In genomic region chr9:91359734-91360470, GRCh38 we compare ENCODE assay signal across 9 cellular contexts. TPM values are rescaled to one million over a fixed set of nuclear protein-coding genes. Genes with fewer than 3 reads are reported as not detected.
DNase-seq lines count a peak whose midpoint lies in the region; ATAC-seq and TF ChIP-seq lines count a peak whose summit lies in the region.
"Had no signal": no experiment of that assay in that cellular context is flagged by ENCODE, and none has a peak within 500 bp of the region (broad histone marks: within the 10 kb centered on the region; RNA-seq: fewer than 3 reads in every experiment).

No MANE protein-coding gene starts in this region.

- ATAC-seq in naive thymus-derived CD4-positive, alpha-beta T cell, result no peak
- ATAC-seq in left colon (no peak), HG03280 (IDR thresholded peaks at IDR 0.05; ENCODE audit: unreplicated experiment) (no peak)

- no peaks in the 10 kb centered on the region for H3K9me3 ChIP-seq in mammary epithelial cell (replicated peaks; ENCODE audit: insufficient read depth, low read length)
- no peaks in the 10 kb centered on the region for H3K9me3 ChIP-seq in naive thymus-derived CD4-positive, alpha-beta T cell (ENCODE audit: control insufficient read depth in 2 of 3, low read length in 3 of 3)
- no peaks in the 10 kb centered on the region for H3K9me3 ChIP-seq in SJCRH30 (replicated peaks)

- H3K27ac ChIP-seq in mammary epithelial cell (ENCODE audit: insufficient read depth, low read depth, low read length), result no peak overlapping the region
- H3K27ac ChIP-seq in naive thymus-derived CD4-positive, alpha-beta T cell (ENCODE audit: low read depth, low read length), result no peak overlapping the region
- H3K27ac ChIP-seq in SJCRH30, result no peak overlapping the region

- CTCF ChIA-PET in BJ (lab: Yijun Ruan, JAX) (no interaction called here), mammary epithelial cell (lab: Charles Lee; ENCODE audit: low non-redundant PET) (no interaction called here)
- CTCF ChIA-PET in naive thymus-derived CD4-positive, alpha-beta T cell (lab: Charles Lee), result no interaction called here

- H3K4me1 ChIP-seq in mammary epithelial cell (ENCODE audit: insufficient read depth, low read length), result peaks cover 14% of the 10 kb centered on the region
- H3K4me1 ChIP-seq in naive thymus-derived CD4-positive, alpha-beta T cell (ENCODE audit: control insufficient read depth in 2 of 2, insufficient read depth in 2 of 2, low read length in 2 of 2), result peaks cover 9 to 18% of the 10 kb centered on the region in 2 donors
- H3K4me1 ChIP-seq in SJCRH30, result no peaks in the 10 kb centered on the region

- intact Hi-C loops in mammary epithelial cell (cut with micrococcal nuclease) (loop anchor here (5.0 kb wide), 1 partner anchor 258 kb away; no protein-coding TSS in a partner anchor), left colon (cut with DNase I, micrococcal nuclease) (loop anchor here in 1 of 2 donors (5.0 kb wide), 1 partner anchor 52 kb away; no protein-coding TSS in a partner anchor)
- intact Hi-C loops in naive thymus-derived CD4-positive, alpha-beta T cell (cut with micrococcal nuclease), result loop anchor here (1.0 to 10.0 kb wide), 7 partner anchors 10 to 1895 kb away; no protein-coding TSS in a partner anchor

- no peaks in the 10 kb centered on the region for H3K27me3 ChIP-seq in BJ (ENCODE audit: control insufficient read depth, insufficient read depth, low read length)
- H3K27me3 ChIP-seq in mammary epithelial cell (ENCODE audit: insufficient read depth, low read length), result no peaks in the 10 kb centered on the region
- no peaks in the 10 kb centered on the region for H3K27me3 ChIP-seq in naive thymus-derived CD4-positive, alpha-beta T cell (ENCODE audit: control insufficient read depth in 2 of 2, insufficient read depth in 2 of 2, low read length in 2 of 2)
- no peaks in the 10 kb centered on the region for H3K27me3 ChIP-seq in SJCRH30

- POLR2A ChIA-PET in BJ (lab: Charles Lee), result no interaction called here
- POLR2A ChIA-PET in naive thymus-derived CD4-positive, alpha-beta T cell (lab: Charles Lee), result interaction anchor here (0.7 to 1.3 kb wide), 2 partner anchors 67 to 135 kb away, joined by 3 read pairs; no protein-coding TSS in a partner anchor

- peaks cover 11% of the 10 kb centered on the region for H3K36me3 Mint-ChIP-seq in IgD-negative memory B cell
- H3K36me3 Mint-ChIP-seq in naive thymus-derived CD4-positive, alpha-beta T cell, result peaks cover 0 to 26% (median 17%) of the 10 kb centered on the region in 5 donors

- peaks cover 26 to 34% (median 32%) of the 10 kb centered on the region in 3 donors for H3K4me1 Mint-ChIP-seq in IgD-negative memory B cell
- peaks cover 38 to 68% (median 62%) of the 10 kb centered on the region in 7 donors for H3K4me1 Mint-ChIP-seq in naive thymus-derived CD4-positive, alpha-beta T cell

- peak overlapping the region; percentile 97 for H3K4me3 ChIP-seq in BJ (ENCODE audit: low read depth, low read length)
- H3K4me3 ChIP-seq in mammary epithelial cell (replicated peaks in 1 of 3; ENCODE audit: insufficient read depth in 1 of 3, low read depth in 2 of 3, low read length in 3 of 3), result peak overlapping the region; percentile 1 to 99 (median 70)
- H3K4me3 ChIP-seq in naive thymus-derived CD4-positive, alpha-beta T cell (ENCODE audit: low read length), result peak overlapping the region; percentile 82
- no peak overlapping the region for H3K4me3 ChIP-seq in SJCRH30

- DNase-seq in BJ (ENCODE audit: low read depth) (no peak), mammary epithelial cell (no peak), SJCRH30 (no peak), left colon (no peak), AG20443 (ENCODE audit: low spot score) (no peak)
- DNase-seq in naive thymus-derived CD4-positive, alpha-beta T cell, result no peak
- DNase-seq: activated CD4-positive, CD25-positive, alpha-beta regulatory T cell treated with anti-CD3 and anti-CD28 coated beads, Interleukin-2, amount 50 U/mL, for 72 hours had no signal

- no peak for TF ChIP-seq CTCF in BJ (IDR thresholded peaks at IDR 0.05; ENCODE audit: insufficient read depth, low read depth, low read length)
- no peak for TF ChIP-seq CTCF in mammary epithelial cell (conservative IDR thresholded peaks at IDR 0.05 in 1 of 2, IDR thresholded peaks at IDR 0.05 in 1 of 2; ENCODE audit: extremely low read depth in 1 of 2, insufficient read depth in 1 of 2, low read depth in 1 of 2, low read length in 2 of 2)

- peak overlapping the region; percentile 89 to 99 (median 94) for H3K4me3 Mint-ChIP-seq in IgD-negative memory B cell
- peak overlapping the region; percentile 89 to 99 (median 98) for H3K4me3 Mint-ChIP-seq in naive thymus-derived CD4-positive, alpha-beta T cell

- H3K9ac ChIP-seq in mammary epithelial cell (ENCODE audit: insufficient read depth, low read length), result no peak overlapping the region

- no peak overlapping the region for H3K27ac Mint-ChIP-seq in IgD-negative memory B cell
- H3K27ac Mint-ChIP-seq in naive thymus-derived CD4-positive, alpha-beta T cell, result peak overlapping the region in 7 of 9 donors; percentile 27 to 98 (median 96)

- dilution Hi-C loops in mammary epithelial cell (cut with HindIII; ENCODE audit: low sequenced_read_pairs), result no loop called here

- WGBS in mammary epithelial cell (ENCODE audit: low coverage, missing lambda C conversion rate), result 63% methylated on average over 7 of the region's 7 CpGs

- H3K4me2 ChIP-seq in mammary epithelial cell (ENCODE audit: insufficient read depth, low read depth, low read length), result peak overlapping the region; percentile 93

- no TSS peak for BruUV-seq in mammary epithelial cell (replicated peaks; lab: Mats Ljungman, UMichigan)

- peaks cover 49% of the 10 kb centered on the region for H3K79me2 ChIP-seq in mammary epithelial cell (ENCODE audit: insufficient read depth, low read length)

- no peaks in the 10 kb centered on the region for H3K36me3 ChIP-seq in BJ (ENCODE audit: control insufficient read depth, insufficient read depth, low read length)
- H3K36me3 ChIP-seq in mammary epithelial cell (ENCODE audit: insufficient read depth, low read length), result no peaks in the 10 kb centered on the region
- peaks cover 0 to 17% (median 0%) of the 10 kb centered on the region in 3 experiments for H3K36me3 ChIP-seq in naive thymus-derived CD4-positive, alpha-beta T cell (ENCODE audit: control insufficient read depth in 2 of 3, insufficient read depth in 3 of 3, low read length in 3 of 3)
- no peaks in the 10 kb centered on the region for H3K36me3 ChIP-seq in SJCRH30

- in situ Hi-C loops in mammary epithelial cell (cut with MboI; ENCODE audit: low sequenced_read_pairs in 2 of 2), result no loop called here

- H2AFZ ChIP-seq in mammary epithelial cell (ENCODE audit: low read depth, low read length), result peak overlapping the region; percentile 99

- H3K27me3 Mint-ChIP-seq in IgD-negative memory B cell, result no peaks in the 10 kb centered on the region
- no peaks in the 10 kb centered on the region for H3K27me3 Mint-ChIP-seq in naive thymus-derived CD4-positive, alpha-beta T cell

- no peaks in the 10 kb centered on the region for H3K9me3 Mint-ChIP-seq in IgD-negative memory B cell
- H3K9me3 Mint-ChIP-seq in naive thymus-derived CD4-positive, alpha-beta T cell, result peaks cover 0 to 3% (median 0%) of the 10 kb centered on the region in 11 donors

- H4K20me1 ChIP-seq in mammary epithelial cell (ENCODE audit: insufficient read depth, low read length), result no peaks in the 10 kb centered on the region

RNA-seq across cellular contexts. Expression of gene AUH, which starts 1.8 kb away (rescaled TPM):
- polyA plus RNA-seq in BJ (2011; rRNA removed) (4.1 and 5.9 TPM in 2 replicates), IgD-negative memory B cell (15.7 TPM), mammary epithelial cell (3.4 TPM)
- 1.3 and 4.2 TPM in 2 replicates for polyA minus RNA-seq in BJ (2011; rRNA and poly(A)+ RNA removed)
- total RNA-seq in mammary epithelial cell (10 to 100 TPM; 10.9 to 11.5 TPM), left colon (10 to 100 TPM; 30.4 to 36.0 TPM)
- polyA minus RNA-seq in mammary epithelial cell, result not detected
- total RNA-seq in naive thymus-derived CD4-positive, alpha-beta T cell, result 10 to 100 TPM; 17.2 to 30.1 (median 25.9) TPM
- 10 to 100 TPM; 11.6 to 12.1 TPM for polyA plus RNA-seq in naive thymus-derived CD4-positive, alpha-beta T cell
- total RNA-seq in SJCRH30 (2014; rRNA removed; shearing (Covaris generic)), result 14.6 and 16.5 TPM in 2 replicates

Comparison
In these comparisons a context has a peak if more than half of its experiments do, and no peak if none do; other contexts are left out.
1. H3K27ac Mint-ChIP-seq: peak in naive thymus-derived CD4-positive, alpha-beta T cell (7 of 9); none in IgD-negative memory B cell (0 of 3).